In genomic region chr4:144016048-144016605, GRCh38 we compare ENCODE assay signal across 19 cellular contexts. TPM values are rescaled to one million over a fixed set of nuclear protein-coding genes. Genes with fewer than 3 reads are reported as not detected.
"Had no signal": no experiment of that assay in that cellular context is flagged by ENCODE, and none has a peak within 500 bp of the region (broad histone marks: within the 10 kb centered on the region; RNA-seq: fewer than 3 reads in every experiment).

No MANE protein-coding gene starts in this region.

RNA-seq across cellular contexts. Expression of gene GYPB, which starts 3.1 kb away (rescaled TPM):
- total RNA-seq: activated B cell treated with CpG ODN at 0.5 μM for 24 hours; activated CD4-positive, alpha-beta memory T cell treated with anti-CD3 and anti-CD28 coated beads for 36 hours; activated CD4-positive, alpha-beta T cell treated with anti-CD3 and anti-CD28 coated beads, Interleukin-2, amount 10 ng/mL, durations not matched to agents 24 days and 14 days; activated CD8-positive, alpha-beta memory T cell treated with anti-CD3 and anti-CD28 coated beads for 36 hours; activated CD8-positive, alpha-beta T cell treated with anti-CD3 and anti-CD28 coated beads for 36 hours; activated naive CD4-positive, alpha-beta T cell treated with anti-CD3 and anti-CD28 coated beads for 36 hours; activated naive CD4-positive, alpha-beta T cell treated with anti-CD3 and anti-CD28 coated beads, Interleukin-2, amount 50 U/mL, for 72 hours; activated naive CD8-positive, alpha-beta T cell treated with anti-CD3 and anti-CD28 coated beads for 36 hours; activated T-cell treated with anti-CD3 and anti-CD28 coated beads, Interleukin-2, amount 50 U/mL, for 4 hours; activated T-cell treated with anti-CD3 and anti-CD28 coated beads, Interleukin-2, amount 50 U/mL, for 72 hours; activated T-helper 1 cell treated with anti-CD3 and anti-CD28 coated beads, Interleukin-12 subunit alpha, Interleukin-12 subunit beta, Interleukin-2, Interleukin-4 antibody, amounts not matched to agents 30 ng/mL and 10 ng/mL and 1 ng/mL, durations not matched to agents 14 hours and 24 hours and 36 hours; activated T-helper 17 cell treated with anti-CD3 and anti-CD28 coated beads, Interleukin-2, amount 50 U/mL, for 72 hours; adrenal gland; astrocyte; body of pancreas; breast epithelium; cardiac muscle cell; chondrocyte had no signal
- polyA plus RNA-seq: adrenal gland, aorta had no signal
